1 cellular context compared by ENCODE assay signal in genomic region chr19:51341066-51341465, GRCh38.
TF ChIP-seq lines count a peak whose summit lies in the region.

No MANE protein-coding gene starts in this region.

TF ChIP-seq in GM23338, 12 proteins besides CTCF, POLR2A, EP300 and RAD21 (continued from another document):
- TF ChIP-seq ZNF462 (CRISPR knock-in tag; IDR thresholded peaks at IDR 0.05) (no peak), CREB1 (CRISPR knock-in tag; IDR thresholded peaks at IDR 0.05; ENCODE audit: low read depth) (no peak)
